31 cellular contexts compared by ENCODE assay signal in the genomic region with DNA sequence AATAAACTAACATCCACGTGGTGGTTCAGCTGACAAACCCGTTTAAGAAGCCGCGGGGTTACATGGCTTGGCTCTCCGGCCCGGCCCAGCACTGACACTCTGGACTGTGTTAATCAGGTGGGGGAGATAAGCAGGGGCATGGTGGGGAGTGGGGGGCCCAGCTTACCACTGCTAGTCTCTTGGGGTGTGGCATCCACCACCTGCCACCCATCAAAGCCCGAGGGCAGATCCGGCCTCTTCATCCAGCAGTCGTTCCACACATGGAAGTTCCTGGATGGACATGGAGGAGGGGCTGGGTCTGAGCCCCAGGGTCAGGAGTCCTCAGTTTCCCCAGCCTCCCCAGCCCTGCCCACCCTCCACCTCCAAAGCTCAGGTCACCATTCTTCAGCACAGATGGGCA.
"Had no signal": no experiment of that assay in that cellular context is flagged by ENCODE, and none has a peak within 500 bp of the region (broad histone marks: within the 10 kb centered on the region; RNA-seq: fewer than 3 reads in every experiment).

No MANE protein-coding gene starts in this region.

- DNase-seq: central memory CD4-positive, alpha-beta T cell; colonic mucosa; effector CD8-positive, alpha-beta T cell; endodermal cell; erythroblast; foreskin fibroblast; gastrocnemius medialis; heart right ventricle; hippocampal formation; kidney glomerular epithelial cell; left ventricle myocardium superior; mesenchymal stem cell; midbrain; naive thymus-derived CD8-positive, alpha-beta T cell; nephron progenitor cell; occipital lobe; right lobe of liver; small intestine; stimulated activated CD4-positive, alpha-beta T cell treated with anti-CD3 and anti-CD28 coated beads, Interleukin-12 subunit alpha, Interleukin-12 subunit beta, amount 100 ng/mL, for 4 hours; stimulated activated CD4-positive, alpha-beta T cell treated with anti-CD3 and anti-CD28 coated beads, Interleukin-1b, Interleukin-23, amount 100 ng/mL, for 48 hours; stimulated activated CD4-positive, alpha-beta T cell treated with anti-CD3 and anti-CD28 coated beads, Interleukin-4, amount 100 ng/mL, for 1 hour; stimulated activated CD8-positive, alpha-beta memory T cell treated with anti-CD3 and anti-CD28 coated beads, Interleukin-4, amount 100 ng/mL, for 48 hours; stimulated activated naive CD4-positive, alpha-beta T cell treated with Interleukin-2 at 50 U/mL for 16 hours; stomach; thyroid gland; trophoblast cell had no signal

- H3K9me3 Mint-ChIP-seq: dendritic cell treated with granulocyte-macrophage colony-stimulating factor and Interleukin-4, amounts not matched to agents 40 ng/mL and 50 ng/mL, for 4 days; endodermal cell; naive thymus-derived CD8-positive, alpha-beta T cell; nephron progenitor cell had no signal

- H3K4me1 Mint-ChIP-seq: endodermal cell; naive thymus-derived CD8-positive, alpha-beta T cell; nephron progenitor cell had no signal

- FAIRE-seq: islet of Langerhans, small intestine had no signal

- H3K9me3 ChIP-seq: colonic mucosa, gastrocnemius medialis, heart right ventricle, ovary, right lobe of liver, stomach, thyroid gland had no signal

- H3K4me1 ChIP-seq: colonic mucosa, gastrocnemius medialis, heart right ventricle, right lobe of liver had no signal

- H3K4me3 ChIP-seq: colonic mucosa, gastrocnemius medialis, heart right ventricle, lung, ovary, right lobe of liver, stomach, thyroid gland had no signal

- H3K27me3 Mint-ChIP-seq: dendritic cell treated with granulocyte-macrophage colony-stimulating factor and Interleukin-4, amounts not matched to agents 40 ng/mL and 50 ng/mL, for 4 days; naive thymus-derived CD8-positive, alpha-beta T cell; progenitor cell of endocrine pancreas had no signal

- H3K27ac Mint-ChIP-seq: dendritic cell treated with granulocyte-macrophage colony-stimulating factor and Interleukin-4, amounts not matched to agents 40 ng/mL and 50 ng/mL, for 4 days; nephron progenitor cell; progenitor cell of endocrine pancreas had no signal

- H3K27me3 ChIP-seq: colonic mucosa, gastrocnemius medialis, heart right ventricle, ovary, right lobe of liver, stomach, thyroid gland had no signal

- ATAC-seq: gastrocnemius medialis; heart right ventricle; left ventricle myocardium superior; naive thymus-derived CD8-positive, alpha-beta T cell; right lobe of liver had no signal

- H3K27ac ChIP-seq: colonic mucosa, gastrocnemius medialis, heart right ventricle, ovary, right lobe of liver, stomach, thyroid gland had no signal

- H3K4me3 Mint-ChIP-seq: dendritic cell treated with granulocyte-macrophage colony-stimulating factor and Interleukin-4, amounts not matched to agents 40 ng/mL and 50 ng/mL, for 4 days; endodermal cell; naive thymus-derived CD8-positive, alpha-beta T cell; nephron progenitor cell had no signal

- H3K36me3 ChIP-seq: colonic mucosa, gastrocnemius medialis, ovary, right lobe of liver, thyroid gland had no signal
